20 cellular contexts compared by ENCODE assay signal in the genomic region with DNA sequence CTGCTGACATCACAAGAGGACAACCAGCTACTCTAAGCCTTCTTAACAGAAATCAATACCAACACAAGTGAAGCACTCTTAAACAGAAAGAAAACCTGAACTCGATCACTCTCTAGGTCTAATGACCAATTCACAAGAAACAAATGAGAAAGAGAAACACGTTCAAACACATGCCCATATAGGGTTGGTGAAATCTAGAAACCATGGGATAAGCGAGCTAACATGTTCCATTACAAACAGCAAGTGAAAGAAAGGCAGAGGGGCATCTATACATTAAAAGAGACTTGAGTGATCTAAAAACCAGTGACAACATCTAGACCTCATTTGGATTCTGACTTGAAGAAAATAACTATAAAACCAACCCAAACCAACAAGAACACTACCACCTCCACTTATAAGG.
DNase-seq lines count a peak whose midpoint lies in the region; ATAC-seq and TF ChIP-seq lines count a peak whose summit lies in the region.
"Had no signal": no experiment of that assay in that cellular context is flagged by ENCODE, and none has a peak within 500 bp of the region (broad histone marks: within the 10 kb centered on the region; RNA-seq: fewer than 3 reads in every experiment).

No MANE protein-coding gene starts in this region.

- H2AFZ ChIP-seq in H9 (ENCODE audit: low read length) = no peak overlapping the region

- TF ChIP-seq CTCF in H9 (conservative IDR thresholded peaks at IDR 0.05) (no peak), glutamatergic neuron (IDR thresholded peaks at IDR 0.05; ENCODE audit: partially characterized antibody, unreplicated experiment) (no peak)

- H3K27ac Mint-ChIP-seq in H9 = peak overlapping the region in 2 of 3 experiments; percentile 78 to 80; a peak in 5 of 7 replicates
- peak overlapping the region; percentile 17 for H3K27ac Mint-ChIP-seq in glutamatergic neuron (ENCODE audit: unreplicated experiment)
- H3K27ac Mint-ChIP-seq in stimulated activated naive CD8-positive, alpha-beta T cell treated with anti-CD3 and anti-CD28 coated beads, Interleukin-15, amount 100 ng/mL, for 72 hours = peak overlapping the region in 1 of 2 donors; percentile 22
- H3K27ac Mint-ChIP-seq: CD4-positive, alpha-beta T cell had no signal

- H3K36me3 Mint-ChIP-seq in H9 (ENCODE audit: insufficient read depth in 1 of 3, low read depth in 3 of 3) (peaks cover 45 to 91% (median 85%) of the 10 kb centered on the region in 3 experiments; a peak in 6 of 7 replicates), glutamatergic neuron (ENCODE audit: unreplicated experiment) (no peaks in the 10 kb centered on the region)

- no peak overlapping the region for H3K56ac ChIP-seq in H9 (ENCODE audit: insufficient read length, low read depth, low read length)

- no peaks in the 10 kb centered on the region for H3K23me2 ChIP-seq in H9 (ENCODE audit: insufficient read length, low read depth, low read length, poor library complexity, severe bottlenecking)

- no peaks in the 10 kb centered on the region for H3K27me3 Mint-ChIP-seq in H9 (ENCODE audit: low read depth)
- peaks cover 2% of the 10 kb centered on the region for H3K27me3 Mint-ChIP-seq in glutamatergic neuron (ENCODE audit: unreplicated experiment)
- no peaks in the 10 kb centered on the region for H3K27me3 Mint-ChIP-seq in stimulated activated naive CD8-positive, alpha-beta T cell treated with anti-CD3 and anti-CD28 coated beads, Interleukin-15, amount 100 ng/mL, for 72 hours

- H3K9ac ChIP-seq in H9 (ENCODE audit: extremely low read depth, insufficient read length, low read length) (no peak overlapping the region), SK-N-MC (ENCODE audit: insufficient read length) (no peak overlapping the region)

- H3K4me2 ChIP-seq in H9 (ENCODE audit: insufficient read depth, insufficient read length, low read length) = no peak overlapping the region

- no peak overlapping the region for H3K23ac ChIP-seq in H9 (ENCODE audit: insufficient read length, low read depth, low read length)

- H3K4me3 Mint-ChIP-seq in H9 = no peak overlapping the region
- H3K4me3 Mint-ChIP-seq in glutamatergic neuron (ENCODE audit: unreplicated experiment) = no peak overlapping the region
- H3K4me3 Mint-ChIP-seq in stimulated activated naive CD8-positive, alpha-beta T cell treated with anti-CD3 and anti-CD28 coated beads, Interleukin-15, amount 100 ng/mL, for 72 hours = no peak overlapping the region
- H3K4me3 Mint-ChIP-seq: CD4-positive, alpha-beta T cell had no signal

- H3K79me1 ChIP-seq in H9 (ENCODE audit: insufficient read depth, low read depth, low read length, poor library complexity, severe bottlenecking) = peaks cover 9% of the 10 kb centered on the region

- H4K8ac ChIP-seq in H9 (replicated peaks; ENCODE audit: insufficient read length, low read depth, low read length) = no peak overlapping the region

- no peak for DNase-seq in H9
- DNase-seq in SK-N-MC (ENCODE audit: low read depth, low spot score) = no peak
- no peak for DNase-seq in glutamatergic neuron
- no peak for DNase-seq in stimulated activated naive CD8-positive, alpha-beta T cell treated with anti-CD3 and anti-CD28 coated beads, Interleukin-15, amount 100 ng/mL, for 72 hours
- DNase-seq in islet precursor cell = no peak
- DNase-seq in C1 segment of cervical spinal cord (lab: John Stamatoyannopoulos, UW) = no peak
- DNase-seq: Caco-2; CD4-positive, alpha-beta T cell; DND-41; KBM-7; NCI-H1092 treated with DMSO at 0.1 percent for 48 hours; NCI-H1436 treated with DMSO at 0.1 percent for 48 hours; NCI-H2029; NCI-H2171; NCI-H524 treated with DMSO at 0.1 percent for 48 hours; NCI-H82 had no signal

- H2BK12ac ChIP-seq in H9 (ENCODE audit: insufficient read length, low read depth, low read length) = no peak overlapping the region

- H3K9me3 Mint-ChIP-seq in H9 = no peaks in the 10 kb centered on the region
- H3K9me3 Mint-ChIP-seq in glutamatergic neuron (ENCODE audit: unreplicated experiment) = peaks cover 4% of the 10 kb centered on the region
- H3K9me3 Mint-ChIP-seq in stimulated activated naive CD8-positive, alpha-beta T cell treated with anti-CD3 and anti-CD28 coated beads, Interleukin-15, amount 100 ng/mL, for 72 hours = no peaks in the 10 kb centered on the region
- H3K9me3 Mint-ChIP-seq: CD4-positive, alpha-beta T cell had no signal

- ATAC-seq in stimulated activated naive CD8-positive, alpha-beta T cell treated with anti-CD3 and anti-CD28 coated beads, Interleukin-15, amount 100 ng/mL, for 72 hours = peak; percentile 28
- ATAC-seq in GM21723 (IDR thresholded peaks at IDR 0.05; ENCODE audit: unreplicated experiment) = no peak
- ATAC-seq: GM12878, Panc1 had no signal

- WGBS in H9 (ENCODE audit: extremely low coverage, insufficient read length, low lambda C conversion rate) = no CpG with 5 or more reads among the region's 3 CpGs

- no peak overlapping the region for H4K91ac ChIP-seq in H9 (ENCODE audit: insufficient read length, low read depth, low read length)

- no peak overlapping the region for H3K27ac ChIP-seq in H9 (ENCODE audit: insufficient read length, low read depth, low read length)
- peak overlapping the region; percentile 26; the same call in 1 of the 2 replicates for H3K27ac ChIP-seq in SK-N-MC

- H3K9me3 ChIP-seq in H9 (ENCODE audit: control insufficient read depth, low read depth, low read length) (no peaks in the 10 kb centered on the region), SK-N-MC (ENCODE audit: low read depth, low read length) (no peaks in the 10 kb centered on the region)
- H3K9me3 ChIP-seq: Caco-2, HAP-1 had no signal

- no peak overlapping the region for H3K18ac ChIP-seq in H9 (ENCODE audit: insufficient read length, low read depth, low read length)

- no peaks in the 10 kb centered on the region for H3K79me2 ChIP-seq in H9 (ENCODE audit: insufficient read depth, low read length)

- no peak overlapping the region for H3T11ph ChIP-seq in H9 (ENCODE audit: low read length)

- H3K4ac ChIP-seq in H9 (ENCODE audit: low read depth, low read length) = no peak overlapping the region

- H2BK5ac ChIP-seq in H9 (ENCODE audit: insufficient read length, low read length) = no peak overlapping the region

- H3K4me1 Mint-ChIP-seq in H9 (peaks cover 9% of the 10 kb centered on the region in 2 experiments), glutamatergic neuron (ENCODE audit: low read depth, unreplicated experiment) (no peaks in the 10 kb centered on the region)
- H3K4me1 Mint-ChIP-seq in stimulated activated naive CD8-positive, alpha-beta T cell treated with anti-CD3 and anti-CD28 coated beads, Interleukin-15, amount 100 ng/mL, for 72 hours = peaks cover 6% of the 10 kb centered on the region

- no peaks in the 10 kb centered on the region for H3K27me3 ChIP-seq in H9 (ENCODE audit: insufficient read depth, low read length)

- peaks cover 91% of the 10 kb centered on the region for H3K36me3 ChIP-seq in SK-N-MC (ENCODE audit: insufficient read depth, low read length)

- H3K14ac ChIP-seq in H9 (ENCODE audit: insufficient read depth, low read length) = no peak overlapping the region

- no peaks in the 10 kb centered on the region for H4K20me1 ChIP-seq in H9 (ENCODE audit: control insufficient read depth, insufficient read depth, insufficient read length)

- no peak overlapping the region for H3K4me3 ChIP-seq in SK-N-MC
- H3K4me3 ChIP-seq: GM12878, HAP-1 had no signal

- no peak overlapping the region for H2BK120ac ChIP-seq in H9 (ENCODE audit: low read depth, low read length, poor library complexity, severe bottlenecking)

- no peak overlapping the region for H4K5ac ChIP-seq in H9 (ENCODE audit: insufficient read length, low read depth, low read length)

- H2BK20ac ChIP-seq in H9 (ENCODE audit: low read depth, low read length, poor library complexity, severe bottlenecking) = no peak overlapping the region

- H3K4me1 ChIP-seq in H9 (ENCODE audit: insufficient read depth, low read length) = no peaks in the 10 kb centered on the region
- H3K4me1 ChIP-seq: Caco-2 had no signal

- no peak overlapping the region for H2BK15ac ChIP-seq in H9 (ENCODE audit: low read depth, low read length)

- H2AK5ac ChIP-seq in H9 (ENCODE audit: insufficient read length, low read length) = no peak overlapping the region
